In genomic region chr6:105272783-105273182, GRCh38 we compare ENCODE assay signal across 9 cellular contexts.
DNase-seq lines count a peak whose midpoint lies in the region; TF ChIP-seq lines count a peak whose summit lies in the region.
"Had no signal": no experiment of that assay in that cellular context is flagged by ENCODE, and none has a peak within 500 bp of the region (broad histone marks: within the 10 kb centered on the region; RNA-seq: fewer than 3 reads in every experiment).

No MANE protein-coding gene starts in this region.

- no peaks in the 10 kb centered on the region for H3K27me3 Mint-ChIP-seq in progenitor cell of endocrine pancreas
- no peaks in the 10 kb centered on the region for H3K27me3 Mint-ChIP-seq in activated CD4-positive, alpha-beta T cell treated with anti-CD3 and anti-CD28 coated beads, Interleukin-2, amount 10 ng/mL, durations not matched to agents 24 days and 14 days

- peak; percentile 12 for DNase-seq in GM03348 (ENCODE audit: low spot score)
- peak; percentile 39 for DNase-seq in NCI-H510A treated with DMSO at 0.1 percent for 48 hours (lab: John Stamatoyannopoulos, UW)
- DNase-seq in glomerular visceral epithelial cell (ENCODE audit: extremely low spot score): peak; percentile 22
- DNase-seq in progenitor cell of endocrine pancreas (ENCODE audit: low spot score, unreplicated experiment): no peak
- DNase-seq in activated CD4-positive, alpha-beta T cell treated with anti-CD3 and anti-CD28 coated beads, Interleukin-2, amount 10 ng/mL, durations not matched to agents 24 days and 14 days: no peak
- DNase-seq in SHP77 treated with DMSO at 0.1 percent for 48 hours (lab: John Stamatoyannopoulos, UW): no peak
- no peak for DNase-seq in T1000 (lab: John Stamatoyannopoulos, UW)
- no peak for DNase-seq in GF-D8 (lab: John Stamatoyannopoulos, UW)
- DNase-seq: activated naive CD4-positive, alpha-beta T cell treated with anti-CD3 and anti-CD28 coated beads for 36 hours had no signal

- no peak for TF ChIP-seq CTCF in progenitor cell of endocrine pancreas (IDR thresholded peaks at IDR 0.05; ENCODE audit: unreplicated experiment)

- H3K9me3 Mint-ChIP-seq in progenitor cell of endocrine pancreas (ENCODE audit: low read depth): no peaks in the 10 kb centered on the region
- H3K9me3 Mint-ChIP-seq in activated CD4-positive, alpha-beta T cell treated with anti-CD3 and anti-CD28 coated beads, Interleukin-2, amount 10 ng/mL, durations not matched to agents 24 days and 14 days: no peaks in the 10 kb centered on the region
- H3K9me3 Mint-ChIP-seq: activated naive CD4-positive, alpha-beta T cell treated with anti-CD3 and anti-CD28 coated beads for 36 hours had no signal

- H3K4me3 Mint-ChIP-seq in progenitor cell of endocrine pancreas (ENCODE audit: low read depth): no peak overlapping the region
- no peak overlapping the region for H3K4me3 Mint-ChIP-seq in activated CD4-positive, alpha-beta T cell treated with anti-CD3 and anti-CD28 coated beads, Interleukin-2, amount 10 ng/mL, durations not matched to agents 24 days and 14 days
- H3K4me3 Mint-ChIP-seq: activated naive CD4-positive, alpha-beta T cell treated with anti-CD3 and anti-CD28 coated beads for 36 hours had no signal

- peaks cover 21% of the 10 kb centered on the region for H3K36me3 Mint-ChIP-seq in progenitor cell of endocrine pancreas (ENCODE audit: insufficient read depth)
- peaks cover 18% of the 10 kb centered on the region for H3K36me3 Mint-ChIP-seq in activated CD4-positive, alpha-beta T cell treated with anti-CD3 and anti-CD28 coated beads, Interleukin-2, amount 10 ng/mL, durations not matched to agents 24 days and 14 days (ENCODE audit: low read depth)

- peaks cover 14% of the 10 kb centered on the region for H3K4me1 Mint-ChIP-seq in progenitor cell of endocrine pancreas (ENCODE audit: low read depth)
- no peaks in the 10 kb centered on the region for H3K4me1 Mint-ChIP-seq in activated CD4-positive, alpha-beta T cell treated with anti-CD3 and anti-CD28 coated beads, Interleukin-2, amount 10 ng/mL, durations not matched to agents 24 days and 14 days

- H3K27ac Mint-ChIP-seq in progenitor cell of endocrine pancreas: peak overlapping the region; percentile 35
- H3K27ac Mint-ChIP-seq in activated CD4-positive, alpha-beta T cell treated with anti-CD3 and anti-CD28 coated beads, Interleukin-2, amount 10 ng/mL, durations not matched to agents 24 days and 14 days: no peak overlapping the region
- H3K27ac Mint-ChIP-seq: activated naive CD4-positive, alpha-beta T cell treated with anti-CD3 and anti-CD28 coated beads for 36 hours had no signal

- intact Hi-C loops in activated CD4-positive, alpha-beta T cell treated with anti-CD3 and anti-CD28 coated beads, Interleukin-2, amount 10 ng/mL, durations not matched to agents 24 days and 14 days (cut with micrococcal nuclease): no loop called here

Comparison
In these comparisons a context has a peak if more than half of its experiments do, and no peak if none do; other contexts are left out.
1. DNase-seq: peak in GM03348 (single experiment), NCI-H510A treated with DMSO at 0.1 percent for 48 hours (single experiment) and glomerular visceral epithelial cell (single experiment); none in progenitor cell of endocrine pancreas (single experiment), activated CD4-positive, alpha-beta T cell treated with anti-CD3 and anti-CD28 coated beads, Interleukin-2, amount 10 ng/mL, durations not matched to agents 24 days and 14 days (single experiment), SHP77 treated with DMSO at 0.1 percent for 48 hours (single experiment), T1000 (single experiment) and GF-D8 (single experiment).